Comparison of ENCODE assay signal across 1 cellular context in genomic region chr18:49021433-49022129, GRCh38.
A peak's percentile ranks its signal among the peaks of the same experiment; 100 is the strongest.
TF ChIP-seq lines count a peak whose summit lies in the region.

No MANE protein-coding gene starts in this region.

TF ChIP-seq in HEK293, 187 proteins besides CTCF, POLR2A, EP300 and RAD21 (continued from another document and continues in another):
- TF ChIP-seq PATZ1 (tag by site-specific recombination; IDR thresholded peaks at IDR 0.05), result no peak
- TF ChIP-seq ZFP41 (tag by site-specific recombination; IDR thresholded peaks at IDR 0.05; ENCODE audit: borderline replicate concordance), result no peak
- TF ChIP-seq ZNF302 (tag by site-specific recombination; IDR thresholded peaks at IDR 0.05; ENCODE audit: low read depth), result no peak
- no peak for TF ChIP-seq ZNF768 (tag by site-specific recombination; IDR thresholded peaks at IDR 0.05)
- no peak for TF ChIP-seq KLF16 (tag by site-specific recombination; IDR thresholded peaks at IDR 0.05)
- TF ChIP-seq ZNF132 (tag by site-specific recombination; IDR thresholded peaks at IDR 0.05; ENCODE audit: borderline replicate concordance), result no peak
- no peak for TF ChIP-seq ZNF747 (tag by site-specific recombination; IDR thresholded peaks at IDR 0.05)
- TF ChIP-seq ZNF391 (tag by site-specific recombination; IDR thresholded peaks at IDR 0.05; ENCODE audit: borderline replicate concordance, low read depth), result no peak
- no peak for TF ChIP-seq MZF1 (tag by site-specific recombination; IDR thresholded peaks at IDR 0.05; ENCODE audit: borderline replicate concordance)
- TF ChIP-seq ZNF843 (tag by site-specific recombination; IDR thresholded peaks at IDR 0.05), result no peak
- no peak for TF ChIP-seq ZNF146 (tag by site-specific recombination; IDR thresholded peaks at IDR 0.05)
- TF ChIP-seq, protein P1, sequence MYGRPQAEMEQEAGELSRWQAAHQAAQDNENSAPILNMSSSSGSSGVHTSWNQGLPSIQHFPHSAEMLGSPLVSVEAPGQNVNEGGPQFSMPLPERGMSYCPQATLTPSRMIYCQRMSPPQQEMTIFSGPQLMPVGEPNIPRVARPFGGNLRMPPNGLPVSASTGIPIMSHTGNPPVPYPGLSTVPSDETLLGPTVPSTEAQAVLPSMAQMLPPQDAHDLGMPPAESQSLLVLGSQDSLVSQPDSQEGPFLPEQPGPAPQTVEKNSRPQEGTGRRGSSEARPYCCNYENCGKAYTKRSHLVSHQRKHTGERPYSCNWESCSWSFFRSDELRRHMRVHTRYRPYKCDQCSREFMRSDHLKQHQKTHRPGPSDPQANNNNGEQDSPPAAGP (tag by site-specific recombination; IDR thresholded peaks at IDR 0.05), result peak; percentile 81
- TF ChIP-seq ATF2 (tag by site-specific recombination; IDR thresholded peaks at IDR 0.05; ENCODE audit: low read depth), result peak; percentile 35; the same call in 1 of the 2 replicates
- 0 out of 2 replicates have a peak, but pooled peaks have one; percentile 39 for TF ChIP-seq KLF7 (tag by site-specific recombination; IDR thresholded peaks at IDR 0.05; ENCODE audit: borderline replicate concordance)
- TF ChIP-seq, protein P2, sequence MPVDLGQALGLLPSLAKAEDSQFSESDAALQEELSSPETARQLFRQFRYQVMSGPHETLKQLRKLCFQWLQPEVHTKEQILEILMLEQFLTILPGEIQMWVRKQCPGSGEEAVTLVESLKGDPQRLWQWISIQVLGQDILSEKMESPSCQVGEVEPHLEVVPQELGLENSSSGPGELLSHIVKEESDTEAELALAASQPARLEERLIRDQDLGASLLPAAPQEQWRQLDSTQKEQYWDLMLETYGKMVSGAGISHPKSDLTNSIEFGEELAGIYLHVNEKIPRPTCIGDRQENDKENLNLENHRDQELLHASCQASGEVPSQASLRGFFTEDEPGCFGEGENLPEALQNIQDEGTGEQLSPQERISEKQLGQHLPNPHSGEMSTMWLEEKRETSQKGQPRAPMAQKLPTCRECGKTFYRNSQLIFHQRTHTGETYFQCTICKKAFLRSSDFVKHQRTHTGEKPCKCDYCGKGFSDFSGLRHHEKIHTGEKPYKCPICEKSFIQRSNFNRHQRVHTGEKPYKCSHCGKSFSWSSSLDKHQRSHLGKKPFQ (tag by site-specific recombination; IDR thresholded peaks at IDR 0.05), result no peak
- no peak for TF ChIP-seq ZNF529 (tag by site-specific recombination; IDR thresholded peaks at IDR 0.05; ENCODE audit: insufficient replicate concordance)
- no peak for TF ChIP-seq ZNF292 (tag by site-specific recombination; IDR thresholded peaks at IDR 0.05; ENCODE audit: borderline replicate concordance, low read depth)
- no peak for TF ChIP-seq ZBTB7A (tag by site-specific recombination; IDR thresholded peaks at IDR 0.05; ENCODE audit: low read depth)
- TF ChIP-seq ZNF416 (tag by site-specific recombination; IDR thresholded peaks at IDR 0.05), result no peak
- TF ChIP-seq, protein P3, sequence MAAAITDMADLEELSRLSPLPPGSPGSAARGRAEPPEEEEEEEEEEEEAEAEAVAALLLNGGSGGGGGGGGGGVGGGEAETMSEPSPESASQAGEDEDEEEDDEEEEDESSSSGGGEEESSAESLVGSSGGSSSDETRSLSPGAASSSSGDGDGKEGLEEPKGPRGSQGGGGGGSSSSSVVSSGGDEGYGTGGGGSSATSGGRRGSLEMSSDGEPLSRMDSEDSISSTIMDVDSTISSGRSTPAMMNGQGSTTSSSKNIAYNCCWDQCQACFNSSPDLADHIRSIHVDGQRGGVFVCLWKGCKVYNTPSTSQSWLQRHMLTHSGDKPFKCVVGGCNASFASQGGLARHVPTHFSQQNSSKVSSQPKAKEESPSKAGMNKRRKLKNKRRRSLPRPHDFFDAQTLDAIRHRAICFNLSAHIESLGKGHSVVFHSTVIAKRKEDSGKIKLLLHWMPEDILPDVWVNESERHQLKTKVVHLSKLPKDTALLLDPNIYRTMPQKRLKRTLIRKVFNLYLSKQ (tag by site-specific recombination; IDR thresholded peaks at IDR 0.05; ENCODE audit: borderline replicate concordance), result no peak
- peak; percentile 98 for TF ChIP-seq KLF1 (tag by site-specific recombination; IDR thresholded peaks at IDR 0.05)
- TF ChIP-seq ZBTB48 (tag by site-specific recombination; IDR thresholded peaks at IDR 0.05), result peak; percentile 57; the same call in 1 of the 2 replicates
- no peak for TF ChIP-seq ZNF169 (tag by site-specific recombination; IDR thresholded peaks at IDR 0.05)
- TF ChIP-seq ZNF223 (tag by site-specific recombination; IDR thresholded peaks at IDR 0.05), result no peak
- no peak for TF ChIP-seq GLI4 (tag by site-specific recombination; IDR thresholded peaks at IDR 0.05)
- no peak for TF ChIP-seq ZNF26 (tag by site-specific recombination; IDR thresholded peaks at IDR 0.05)
- TF ChIP-seq ZNF133 (tag by site-specific recombination; IDR thresholded peaks at IDR 0.05), result no peak
- no peak for TF ChIP-seq ZNF658 (tag by site-specific recombination; IDR thresholded peaks at IDR 0.05)
- TF ChIP-seq ZNF830 (tag by site-specific recombination; IDR thresholded peaks at IDR 0.05; ENCODE audit: low read depth), result no peak
- TF ChIP-seq ZNF184 (tag by site-specific recombination; IDR thresholded peaks at IDR 0.05), result no peak
- no peak for TF ChIP-seq BCL11B (tag by site-specific recombination; IDR thresholded peaks at IDR 0.05; ENCODE audit: low read depth)
- TF ChIP-seq ZNF37A (tag by site-specific recombination; IDR thresholded peaks at IDR 0.05), result no peak
- TF ChIP-seq ZNF148 (tag by site-specific recombination; IDR thresholded peaks at IDR 0.05; ENCODE audit: borderline replicate concordance), result no peak
- TF ChIP-seq ZNF341 (tag by site-specific recombination; IDR thresholded peaks at IDR 0.05; ENCODE audit: low read depth), result no peak
- TF ChIP-seq ZNF670 (tag by site-specific recombination; IDR thresholded peaks at IDR 0.05; ENCODE audit: low read depth), result no peak
- no peak for TF ChIP-seq ZNF175 (tag by site-specific recombination; IDR thresholded peaks at IDR 0.05)
- no peak for TF ChIP-seq ZNF692 (tag by site-specific recombination; IDR thresholded peaks at IDR 0.05)
- TF ChIP-seq ZNF549 (tag by site-specific recombination; IDR thresholded peaks at IDR 0.05), result no peak
- TF ChIP-seq ZNF221 (tag by site-specific recombination; IDR thresholded peaks at IDR 0.05; ENCODE audit: borderline replicate concordance), result no peak
- peak; percentile 73 for TF ChIP-seq KLF9 (tag by site-specific recombination; IDR thresholded peaks at IDR 0.05; ENCODE audit: low read depth)
- no peak for TF ChIP-seq ZNF426 (tag by site-specific recombination; IDR thresholded peaks at IDR 0.05)
- no peak for TF ChIP-seq ZNF423 (tag by site-specific recombination; IDR thresholded peaks at IDR 0.05)
- no peak for TF ChIP-seq ZNF488 (tag by site-specific recombination; IDR thresholded peaks at IDR 0.05)
- no peak for TF ChIP-seq SALL2 (tag by site-specific recombination; IDR thresholded peaks at IDR 0.05; ENCODE audit: borderline replicate concordance)
- peak; percentile 21; the same call in 1 of the 2 replicates for TF ChIP-seq ZNF580 (tag by site-specific recombination; IDR thresholded peaks at IDR 0.05)
- TF ChIP-seq KLF8 (tag by site-specific recombination; IDR thresholded peaks at IDR 0.05), result no peak
- TF ChIP-seq, protein P4, sequence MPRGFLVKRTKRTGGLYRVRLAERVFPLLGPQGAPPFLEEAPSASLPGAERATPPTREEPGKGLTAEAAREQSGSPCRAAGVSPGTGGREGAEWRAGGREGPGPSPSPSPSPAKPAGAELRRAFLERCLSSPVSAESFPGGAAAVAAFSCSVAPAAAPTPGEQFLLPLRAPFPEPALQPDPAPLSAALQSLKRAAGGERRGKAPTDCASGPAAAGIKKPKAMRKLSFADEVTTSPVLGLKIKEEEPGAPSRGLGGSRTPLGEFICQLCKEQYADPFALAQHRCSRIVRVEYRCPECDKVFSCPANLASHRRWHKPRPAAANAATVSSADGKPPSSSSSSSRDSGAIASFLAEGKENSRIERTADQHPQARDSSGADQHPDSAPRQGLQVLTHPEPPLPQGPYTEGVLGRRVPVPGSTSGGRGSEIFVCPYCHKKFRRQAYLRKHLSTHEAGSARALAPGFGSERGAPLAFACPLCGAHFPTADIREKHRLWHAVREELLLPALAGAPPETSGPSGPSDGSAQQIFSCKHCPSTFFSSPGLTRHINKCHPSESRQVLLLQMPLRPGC (tag by site-specific recombination; IDR thresholded peaks at IDR 0.05), result no peak
- TF ChIP-seq, protein P5, sequence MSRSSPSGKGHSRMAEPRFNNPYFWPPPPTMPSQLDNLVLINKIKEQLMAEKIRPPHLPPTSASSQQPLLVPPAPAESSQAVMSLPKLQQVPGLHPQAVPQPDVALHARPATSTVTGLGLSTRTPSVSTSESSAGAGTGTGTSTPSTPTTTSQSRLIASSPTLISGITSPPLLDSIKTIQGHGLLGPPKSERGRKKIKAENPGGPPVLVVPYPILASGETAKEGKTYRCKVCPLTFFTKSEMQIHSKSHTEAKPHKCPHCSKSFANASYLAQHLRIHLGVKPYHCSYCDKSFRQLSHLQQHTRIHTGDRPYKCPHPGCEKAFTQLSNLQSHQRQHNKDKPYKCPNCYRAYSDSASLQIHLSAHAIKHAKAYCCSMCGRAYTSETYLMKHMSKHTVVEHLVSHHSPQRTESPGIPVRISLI (tag by site-specific recombination; IDR thresholded peaks at IDR 0.05), result no peak
